ENCODE assay signal across 19 cellular contexts in the genomic region with DNA sequence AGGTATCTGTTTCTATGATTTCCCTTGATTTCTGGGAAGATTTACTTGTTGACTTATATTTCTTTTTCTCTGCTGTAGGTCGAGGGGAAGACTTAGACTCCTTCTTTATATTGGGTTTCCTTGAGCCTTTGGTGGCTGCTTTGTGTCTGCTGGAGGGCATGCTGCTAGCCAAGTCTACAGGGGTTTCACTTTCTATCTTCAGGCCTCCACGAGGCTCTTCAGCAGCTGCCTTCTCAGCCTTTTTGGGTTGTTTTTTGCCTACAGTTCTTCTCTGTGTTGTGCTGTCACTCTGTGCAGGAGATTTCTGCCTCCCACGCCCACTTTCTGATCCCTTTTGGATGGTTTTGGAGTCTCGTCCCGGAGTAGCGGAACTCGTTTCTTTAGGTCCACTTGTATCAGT. TPM values are rescaled to one million over a fixed set of nuclear protein-coding genes. Genes with fewer than 3 reads are reported as not detected.
DNase-seq lines count a peak whose midpoint lies in the region; ATAC-seq, FAIRE-seq and TF ChIP-seq lines count a peak whose summit lies in the region.
"Had no signal": no experiment of that assay in that cellular context is flagged by ENCODE, and none has a peak within 500 bp of the region (broad histone marks: within the 10 kb centered on the region; RNA-seq: fewer than 3 reads in every experiment).

No MANE protein-coding gene starts in this region.

- H3K27ac Mint-ChIP-seq in MCF 10A (ENCODE audit: low read depth, unreplicated experiment), result peak overlapping the region; percentile 36
- H3K27ac Mint-ChIP-seq in nephron progenitor cell, result peak overlapping the region; percentile 77
- H3K27ac Mint-ChIP-seq in glutamatergic neuron (ENCODE audit: unreplicated experiment), result no peak overlapping the region

- in situ Hi-C loops in GM12878 (cut with MboI), result no loop called here

- H3K4me3 ChIP-seq in breast epithelium (no peak overlapping the region), OCI-LY7 (ENCODE audit: low read depth, low read length, poor library complexity, severe bottlenecking) (no peak overlapping the region), GM12878 (no peak overlapping the region)
- H3K4me3 ChIP-seq: ascending aorta, coronary artery, sigmoid colon had no signal

- H3K4me2 ChIP-seq in OCI-LY7 (ENCODE audit: low read length) (no peak overlapping the region), GM12878 (ENCODE audit: control insufficient read depth, insufficient read depth) (no peak overlapping the region)

- H2AFZ ChIP-seq in OCI-LY7 (ENCODE audit: low read length) (no peak overlapping the region), GM12878 (ENCODE audit: control insufficient read depth, low read depth, low read length) (no peak overlapping the region)

- TSS peak; percentile 46 for BruUV-seq in MCF 10A (replicated peaks; lab: Mats Ljungman, UMichigan)
- BruUV-seq in OCI-LY7 (replicated peaks; lab: Mats Ljungman, UMichigan), result TSS peak; percentile 30
- TSS peak; percentile 35 for BruUV-seq in GM12878 (replicated peaks; lab: Mats Ljungman, UMichigan)

- CTCF ChIA-PET in MCF 10A (lab: Yijun Ruan, JAX) (interaction anchor here (0.7 to 1.5 kb wide), 2 partner anchors 13 to 77 kb away, joined by 7 read pairs; no protein-coding TSS in a partner anchor), OCI-LY7 (lab: Charles Lee; ENCODE audit: unreplicated experiment) (no interaction called here), GM12878 (lab: Yijun Ruan, JAX) (no interaction called here)

- H3K9ac ChIP-seq in GM12878 (ENCODE audit: control insufficient read depth, insufficient read depth, low read length), result no peak overlapping the region

- intact Hi-C loops in MCF 10A (cut with micrococcal nuclease), result no loop called here
- intact Hi-C loops in breast epithelium (cut with DNase I; ENCODE audit: low total_unique reads), result no loop called here
- intact Hi-C loops in OCI-LY7 (cut with micrococcal nuclease; ENCODE audit: unreplicated experiment), result no loop called here
- intact Hi-C loops in GM12878 (cut with micrococcal nuclease; ENCODE audit: unreplicated experiment), result no loop called here

- H3K27me3 ChIP-seq in breast epithelium, result no peaks in the 10 kb centered on the region
- no peaks in the 10 kb centered on the region for H3K27me3 ChIP-seq in GM12878 (replicated peaks in 1 of 2; ENCODE audit: control insufficient read depth in 2 of 2, insufficient read depth in 2 of 2, low read length in 1 of 2)
- H3K27me3 ChIP-seq: ascending aorta, sigmoid colon had no signal

- no peak for TF ChIP-seq RAD21 in GM12878 (IDR thresholded peaks at IDR 0.05; ENCODE audit: insufficient read depth, low read depth, low read length)

- POLR2A ChIA-PET in MCF 10A (lab: Yijun Ruan, JAX) (interaction anchor here (1.1 to 1.6 kb wide), 4 partner anchors 8 to 72 kb away, joined by 3 to 9 read pairs (median 5); no protein-coding TSS in a partner anchor), OCI-LY7 (lab: Charles Lee) (no interaction called here), GM12878 (lab: Charles Lee) (no interaction called here)

- H3K27ac ChIP-seq in breast epithelium (no peak overlapping the region), OCI-LY7 (ENCODE audit: low read depth, low read length, poor library complexity, severe bottlenecking) (no peak overlapping the region), GM12878 (ENCODE audit: control insufficient read depth, insufficient read depth) (no peak overlapping the region)
- H3K27ac ChIP-seq: ascending aorta, HL-60, sigmoid colon had no signal

- FAIRE-seq in GM12878 (lab: Jason Lieb, UNC), result no peak
- FAIRE-seq: H1 had no signal

- H4K20me1 ChIP-seq in OCI-LY7 (ENCODE audit: insufficient read depth, low read length), result no peaks in the 10 kb centered on the region
- no peaks in the 10 kb centered on the region for H4K20me1 ChIP-seq in GM12878 (ENCODE audit: control insufficient read depth, insufficient read depth)

- no peak overlapping the region for H3K4me3 Mint-ChIP-seq in MCF 10A (ENCODE audit: unreplicated experiment)
- no peak overlapping the region for H3K4me3 Mint-ChIP-seq in nephron progenitor cell
- no peak overlapping the region for H3K4me3 Mint-ChIP-seq in glutamatergic neuron (ENCODE audit: unreplicated experiment)

- TF ChIP-seq POLR2A in breast epithelium (IDR thresholded peaks at IDR 0.05), result no peak
- TF ChIP-seq POLR2A in GM12878 (IDR thresholded peaks at IDR 0.05; ENCODE audit: low read depth, low read length), result no peak

- H3K27me3 Mint-ChIP-seq in MCF 10A (ENCODE audit: insufficient read depth, unreplicated experiment) (no peaks in the 10 kb centered on the region), nephron progenitor cell (ENCODE audit: low read depth, poor library complexity) (no peaks in the 10 kb centered on the region), glutamatergic neuron (ENCODE audit: unreplicated experiment) (peaks cover 3% of the 10 kb centered on the region)

- peaks cover 94% of the 10 kb centered on the region for H3K36me3 Mint-ChIP-seq in MCF 10A (ENCODE audit: insufficient read depth, unreplicated experiment)
- H3K36me3 Mint-ChIP-seq in nephron progenitor cell (ENCODE audit: low read depth), result peaks cover 80% of the 10 kb centered on the region
- no peaks in the 10 kb centered on the region for H3K36me3 Mint-ChIP-seq in glutamatergic neuron (ENCODE audit: unreplicated experiment)

- no peak for DNase-seq in MCF 10A (ENCODE audit: unreplicated experiment)
- DNase-seq in breast epithelium (ENCODE audit: low spot score in 2 of 2), result no peak
- no peak for DNase-seq in OCI-LY7 (ENCODE audit: low spot score)
- DNase-seq in GM12878 (ENCODE audit: low read depth, low spot score), result no peak
- no peak for DNase-seq in nephron progenitor cell
- DNase-seq in NCI-H1436 treated with DMSO at 0.1 percent for 48 hours (lab: John Stamatoyannopoulos, UW), result no peak
- no peak for DNase-seq in glutamatergic neuron
- DNase-seq in nucleus accumbens (lab: John Stamatoyannopoulos, UW), result no peak
- DNase-seq: activated CD4-positive, CD25-positive, alpha-beta regulatory T cell; EL; islet precursor cell; KG1; NCI-H1417 treated with DMSO at 0.1 percent for 48 hours; Right ventricle myocardium superior; sigmoid colon had no signal

- SMC1A ChIA-PET in GM12878 (lab: Charles Lee; ENCODE audit: uncharacterized antibody, unreplicated experiment), result interaction anchor here (1.5 kb wide), 1 partner anchor 51 kb away, joined by 3 read pairs; no protein-coding TSS in a partner anchor

- H3K4me1 Mint-ChIP-seq in MCF 10A (ENCODE audit: insufficient read depth, unreplicated experiment) (no peaks in the 10 kb centered on the region), nephron progenitor cell (no peaks in the 10 kb centered on the region), glutamatergic neuron (ENCODE audit: low read depth, unreplicated experiment) (no peaks in the 10 kb centered on the region)

- no peak for ATAC-seq in GM12878

- H3K4me1 ChIP-seq in breast epithelium, result no peaks in the 10 kb centered on the region
- peaks cover 19% of the 10 kb centered on the region for H3K4me1 ChIP-seq in OCI-LY7 (ENCODE audit: insufficient read depth, low read length, poor library complexity, severe bottlenecking)
- no peaks in the 10 kb centered on the region for H3K4me1 ChIP-seq in GM12878 (ENCODE audit: control insufficient read depth, insufficient read depth, low read length)
- H3K4me1 ChIP-seq: sigmoid colon had no signal

- H3K36me3 ChIP-seq in breast epithelium (peaks cover 8% of the 10 kb centered on the region), OCI-LY7 (ENCODE audit: insufficient read depth, low read length) (peaks cover 82% of the 10 kb centered on the region), GM12878 (ENCODE audit: control insufficient read depth in 2 of 2, insufficient read depth in 2 of 2, low read length in 1 of 2) (peaks cover 11 to 19% of the 10 kb centered on the region in 2 experiments)

- TF ChIP-seq CTCF in MCF 10A (IDR thresholded peaks at IDR 0.05; ENCODE audit: unreplicated experiment) (no peak), breast epithelium (IDR thresholded peaks at IDR 0.05) (no peak), OCI-LY7 (conservative IDR thresholded peaks at IDR 0.05; ENCODE audit: low read length) (no peak), GM12878 (IDR thresholded peaks at IDR 0.05 in 2 of 3, conservative IDR thresholded peaks at IDR 0.05 in 1 of 3; ENCODE audit: control insufficient read depth in 2 of 3, extremely low read depth in 1 of 3, insufficient read depth in 1 of 3, low read depth in 3 of 3, low read length in 3 of 3) (no peak), nephron progenitor cell (IDR thresholded peaks at IDR 0.05) (no peak), glutamatergic neuron (IDR thresholded peaks at IDR 0.05; ENCODE audit: partially characterized antibody, unreplicated experiment) (no peak)

- H3K9me2 ChIP-seq in OCI-LY7 (ENCODE audit: insufficient read depth, low read length), result no peaks in the 10 kb centered on the region

- TF ChIP-seq EP300 in GM12878 (IDR thresholded peaks at IDR 0.05; ENCODE audit: borderline replicate concordance in 1 of 2, control insufficient read depth in 1 of 2, low read depth in 2 of 2, low read length in 2 of 2), result no peak

- WGBS in GM12878 (ENCODE audit: insufficient coverage, insufficient replicate concordance, low lambda C conversion rate, missing lambda C conversion rate), result 91% methylated on average over 7 of the region's 7 CpGs

- H3K79me2 ChIP-seq in OCI-LY7 (ENCODE audit: insufficient read depth, low read depth, low read length), result peaks cover 12% of the 10 kb centered on the region; the same call in 1 of the 2 replicates
- H3K79me2 ChIP-seq in GM12878 (ENCODE audit: control insufficient read depth, insufficient read depth, low read length), result no peaks in the 10 kb centered on the region

- no peaks in the 10 kb centered on the region for H3K9me3 ChIP-seq in breast epithelium
- no peaks in the 10 kb centered on the region for H3K9me3 ChIP-seq in OCI-LY7 (ENCODE audit: low read length)
- H3K9me3 ChIP-seq in GM12878 (replicated peaks; ENCODE audit: control insufficient read depth, insufficient read depth, low read length), result no peaks in the 10 kb centered on the region
- H3K9me3 ChIP-seq: ascending aorta, sigmoid colon had no signal

- RAD21 ChIA-PET in GM12878 (lab: Charles Lee; ENCODE audit: unreplicated experiment), result no interaction called here

- no peaks in the 10 kb centered on the region for H3K9me3 Mint-ChIP-seq in MCF 10A (ENCODE audit: unreplicated experiment)
- no peaks in the 10 kb centered on the region for H3K9me3 Mint-ChIP-seq in nephron progenitor cell
- peaks cover 2% of the 10 kb centered on the region for H3K9me3 Mint-ChIP-seq in glutamatergic neuron (ENCODE audit: unreplicated experiment)

RNA-seq across cellular contexts. Expression of a gene that starts 23.2 kb away (rescaled TPM):
- total RNA-seq in MCF 10A (2022) (2.9 and 3.2 TPM in 2 replicates), breast epithelium (1 to 10 TPM in 2 of 3 donors, under 1 TPM in 1; 0.80 to 4.1 (median 2.9) TPM), OCI-LY7 (2022) (5.4 and 5.6 TPM in 2 replicates), GM12878 (2014; rRNA removed) (2.3 and 2.6 TPM in 2 replicates), GM12878 (2014; rRNA removed; fragmentation: Illumina TruSeq; extraction: Trizol) (2.1 and 2.4 TPM in 2 replicates), GM12878 (2021) (1.5 and 2.7 TPM in 2 replicates), glutamatergic neuron (ENCODE audit: unreplicated experiment) (2.5 TPM)
- 4.4 TPM in 2 replicates for total RNA-seq in OCI-LY7 (2014; rRNA removed; shearing (Covaris generic))
- 7.7 and 9.5 TPM in 2 replicates for total RNA-seq in GM12878 (2013; cell fraction: nucleolus; rRNA removed)
- 1.4 TPM for polyA plus RNA-seq in GM12878 (2011; ENCODE audit: low read depth)
- polyA plus RNA-seq in GM12878 (2011; rRNA removed) (8.8 and 9.4 TPM in 2 replicates), GM12878 (2014; fragmentation: Illumina TruSeq; extraction: Trizol) (2.1 and 3.4 TPM in 2 replicates), GM12878 (2014; fragmentation: Nextera tagmentation; extraction: Ambion mirVana) (1 to 10 TPM; 1.9 to 2.1 TPM), GM12878 (2014; rRNA removed) (2.2 and 4.0 TPM in 2 replicates), GM12878 (2016; fragmentation: Nextera tagmentation; extraction: Ambion mirVana) (1 to 10 TPM; 2.3 to 3.4 TPM)
- 4.2 and 4.6 TPM in 2 replicates for polyA plus RNA-seq in GM12878 (2011; cell fraction: cytosol; rRNA removed)
- 27.5 and 30.9 TPM in 2 replicates for polyA plus RNA-seq in GM12878 (2011; cell fraction: nucleus; rRNA removed)
- 1.1 and 1.5 TPM in 2 replicates for polyA plus RNA-seq in GM12878 (2012)
- polyA minus RNA-seq in GM12878 (2011; rRNA and poly(A)+ RNA removed), result 2.4 and 6.9 TPM in 2 replicates
- 0.62 and 1.6 TPM in 2 replicates for polyA minus RNA-seq in GM12878 (2011; cell fraction: cytosol; rRNA and poly(A)+ RNA removed)
- polyA minus RNA-seq in GM12878 (2011; cell fraction: nucleus; rRNA and poly(A)+ RNA removed), result 5.6 and 6.7 TPM in 2 replicates

RNA-seq across cellular contexts. Expression of a gene that starts 30.2 kb away (rescaled TPM):
- total RNA-seq in MCF 10A (2022) (974 and 1,181 TPM in 2 replicates), breast epithelium (100 to 1,000 TPM; 106 to 184 (median 150) TPM), OCI-LY7 (2022) (274 and 310 TPM in 2 replicates), GM12878 (2014; rRNA removed) (184 and 208 TPM in 2 replicates), GM12878 (2014; rRNA removed; fragmentation: Illumina TruSeq; extraction: Trizol) (191 and 195 TPM in 2 replicates), GM12878 (2021) (443 and 445 TPM in 2 replicates), glutamatergic neuron (ENCODE audit: unreplicated experiment) (163 TPM)
- total RNA-seq in OCI-LY7 (2014; rRNA removed; shearing (Covaris generic)), result 140 and 158 TPM in 2 replicates
- total RNA-seq in GM12878 (2013; cell fraction: nucleolus; rRNA removed), result 67.8 and 97.5 TPM in 2 replicates
- 140 TPM for polyA plus RNA-seq in GM12878 (2011; ENCODE audit: low read depth)
- polyA plus RNA-seq in GM12878 (2011; rRNA removed) (280 and 326 TPM in 2 replicates), GM12878 (2014; fragmentation: Illumina TruSeq; extraction: Trizol) (67.9 and 121 TPM in 2 replicates), GM12878 (2014; fragmentation: Nextera tagmentation; extraction: Ambion mirVana) (1,000 to 10,000 TPM; 1,403 to 1,579 TPM), GM12878 (2014; rRNA removed) (289 and 374 TPM in 2 replicates), GM12878 (2016; fragmentation: Nextera tagmentation; extraction: Ambion mirVana) (1,000 to 10,000 TPM; 1,478 to 1,559 TPM)
- 224 and 316 TPM in 2 replicates for polyA plus RNA-seq in GM12878 (2011; cell fraction: cytosol; rRNA removed)
- polyA plus RNA-seq in GM12878 (2011; cell fraction: nucleus; rRNA removed), result 134 and 141 TPM in 2 replicates
- polyA plus RNA-seq in GM12878 (2012), result 262 and 293 TPM in 2 replicates
- 32.3 and 39.3 TPM in 2 replicates for polyA minus RNA-seq in GM12878 (2011; rRNA and poly(A)+ RNA removed)
- polyA minus RNA-seq in GM12878 (2011; cell fraction: cytosol; rRNA and poly(A)+ RNA removed), result 24.4 and 32.2 TPM in 2 replicates
- polyA minus RNA-seq in GM12878 (2011; cell fraction: nucleus; rRNA and poly(A)+ RNA removed), result 34.0 and 45.0 TPM in 2 replicates

RNA-seq across cellular contexts. Expression of a gene that starts 30.4 kb away (rescaled TPM):
- total RNA-seq in MCF 10A (2022) (0.51 and 0.79 TPM in 2 replicates), breast epithelium (under 1 TPM; 0.33 to 0.64 (median 0.44) TPM), OCI-LY7 (2022) (1.7 and 2.2 TPM in 2 replicates), GM12878 (2014; rRNA removed) (0.16 and 0.28 TPM in 2 replicates), GM12878 (2014; rRNA removed; fragmentation: Illumina TruSeq; extraction: Trizol) (0.23 and 0.54 TPM in 2 replicates), GM12878 (2021) (0.28 and 0.85 TPM in 2 replicates), glutamatergic neuron (ENCODE audit: unreplicated experiment) (0.69 TPM)
- total RNA-seq in OCI-LY7 (2014; rRNA removed; shearing (Covaris generic)), result 0.44 and 0.66 TPM in 2 replicates
- 0.90 and 0.91 TPM in 2 replicates for total RNA-seq in GM12878 (2013; cell fraction: nucleolus; rRNA removed)
- polyA plus RNA-seq in GM12878 (2011; ENCODE audit: low read depth), result 0.72 TPM
- polyA plus RNA-seq in GM12878 (2011; rRNA removed) (1.5 and 1.8 TPM in 2 replicates), GM12878 (2014; fragmentation: Illumina TruSeq; extraction: Trizol) (0.53 and 1.1 TPM in 2 replicates), GM12878 (2014; fragmentation: Nextera tagmentation; extraction: Ambion mirVana) (under 1 TPM; 0.11 to 0.24 TPM), GM12878 (2014; rRNA removed) (0.24 and 0.59 TPM in 2 replicates), GM12878 (2016; fragmentation: Nextera tagmentation; extraction: Ambion mirVana) (under 1 TPM; 0.28 to 0.39 TPM)
- polyA plus RNA-seq in GM12878 (2011; cell fraction: cytosol; rRNA removed), result 0.67 and 1.0 TPM in 2 replicates
- polyA plus RNA-seq in GM12878 (2011; cell fraction: nucleus; rRNA removed), result 1.5 and 2.7 TPM in 2 replicates
- polyA plus RNA-seq in GM12878 (2012), result 0.19 and 0.46 TPM in 2 replicates
- 0.37 and 0.46 TPM in 2 replicates for polyA minus RNA-seq in GM12878 (2011; rRNA and poly(A)+ RNA removed)
- polyA minus RNA-seq in GM12878 (2011; cell fraction: cytosol; rRNA and poly(A)+ RNA removed), result not detected in 2 replicates
- 0.57 and 0.73 TPM in 2 replicates for polyA minus RNA-seq in GM12878 (2011; cell fraction: nucleus; rRNA and poly(A)+ RNA removed)
- total RNA-seq: ascending aorta, H1 had no signal
